Comparison of ENCODE assay signal across 18 cellular contexts in genomic region chr5:173883347-173883924, GRCh38. TPM values are rescaled to one million over a fixed set of nuclear protein-coding genes. Genes with fewer than 3 reads are reported as not detected.
DNase-seq lines count a peak whose midpoint lies in the region; ATAC-seq, FAIRE-seq and TF ChIP-seq lines count a peak whose summit lies in the region.
"Had no signal": no experiment of that assay in that cellular context is flagged by ENCODE, and none has a peak within 500 bp of the region (broad histone marks: within the 10 kb centered on the region; RNA-seq: fewer than 3 reads in every experiment).

No MANE protein-coding gene starts in this region.

- H4K91ac ChIP-seq in H1 (replicated peaks; ENCODE audit: insufficient read length, low read length) (no peak overlapping the region), mesenchymal stem cell (ENCODE audit: low read length) (no peak overlapping the region)

- TF ChIP-seq EP300 in H1 (IDR thresholded peaks at IDR 0.05; ENCODE audit: borderline replicate concordance in 1 of 2, low read depth in 2 of 2, low read length in 2 of 2): no peak

- no peak overlapping the region for H4K5ac ChIP-seq in H1 (ENCODE audit: insufficient read length, low read depth, low read length)

- TF ChIP-seq RAD21 in H1 (IDR thresholded peaks at IDR 0.05 in 1 of 2, conservative IDR thresholded peaks at IDR 0.05 in 1 of 2; ENCODE audit: low read depth in 2 of 2, low read length in 2 of 2): no peak

- H4K8ac ChIP-seq in H1 (ENCODE audit: extremely low read depth, insufficient read depth, low read length) (no peak overlapping the region), mesenchymal stem cell (ENCODE audit: low read length) (no peak overlapping the region)

- H3K4me1 ChIP-seq in H1 (replicated peaks in 1 of 4; ENCODE audit: control insufficient read depth in 3 of 4, insufficient read depth in 4 of 4, low read length in 3 of 4): peaks cover 0 to 2% (median 0%) of the 10 kb centered on the region in 4 experiments; a peak in 2 of 7 replicates
- H3K4me1 ChIP-seq in mesenchymal stem cell (ENCODE audit: control insufficient read depth, insufficient read depth, low read depth, low read length): peaks cover 2% of the 10 kb centered on the region

- no peak overlapping the region for H3K4me3 Mint-ChIP-seq in activated naive CD8-positive, alpha-beta T cell treated with anti-CD3 and anti-CD28 coated beads, Interleukin-2, amount 10 ng/mL, durations not matched to agents 7 days and 5 days
- no peak overlapping the region for H3K4me3 Mint-ChIP-seq in activated naive CD8-positive, alpha-beta T cell treated with anti-CD3 and anti-CD28 coated beads for 36 hours
- H3K4me3 Mint-ChIP-seq in activated CD8-positive, alpha-beta T cell treated with anti-CD3 and anti-CD28 coated beads, Interleukin-2, amount 10 ng/mL, durations not matched to agents 7 days and 5 days: no peak overlapping the region
- no peak overlapping the region for H3K4me3 Mint-ChIP-seq in activated T-helper 1 cell treated with anti-CD3 and anti-CD28 coated beads, Interleukin-12 subunit alpha, Interleukin-12 subunit beta, Interleukin-2, Interleukin-4 antibody, amounts not matched to agents 30 ng/mL and 10 ng/mL and 1 ng/mL, durations not matched to agents 14 hours and 24 hours and 36 hours
- H3K4me3 Mint-ChIP-seq: CD8-positive, alpha-beta T cell had no signal

- H2BK15ac ChIP-seq in H1 (ENCODE audit: low read length) (no peak overlapping the region), mesenchymal stem cell (ENCODE audit: low read depth, poor library complexity, severe bottlenecking) (no peak overlapping the region)

- peaks cover 0 to 2% of the 10 kb centered on the region in 2 experiments; a peak in 1 of 4 replicates for H3K9me3 ChIP-seq in H1 (ENCODE audit: insufficient read depth in 2 of 2, low read depth in 1 of 2, low read length in 1 of 2)
- peaks cover 4% of the 10 kb centered on the region for H3K9me3 ChIP-seq in mesenchymal stem cell (ENCODE audit: control insufficient read depth, low read length)
- H3K9me3 ChIP-seq: BLaER1, Peyer's patch had no signal

- WGBS in H1 (ENCODE audit: extremely low coverage in 1 of 2, insufficient coverage in 1 of 2, insufficient read length in 1 of 2, insufficient replicate concordance in 2 of 2, low coverage in 1 of 2, low lambda C conversion rate in 2 of 2, missing lambda C conversion rate in 1 of 2), 2 experiments: 93% methylated on average over 3 of the region's 3 CpGs; no CpG with 5 or more reads in 1 of the 2 experiments
- 77% methylated on average over 3 of the region's 3 CpGs for WGBS in mesenchymal stem cell

- H2BK12ac ChIP-seq in H1 (ENCODE audit: low read depth, low read length) (no peak overlapping the region), mesenchymal stem cell (ENCODE audit: low read length in 2 of 2) (no peak overlapping the region)

- H3K36me3 ChIP-seq in H1 (ENCODE audit: control insufficient read depth in 2 of 4, insufficient read depth in 4 of 4, low read length in 3 of 4) (no peaks in the 10 kb centered on the region), mesenchymal stem cell (ENCODE audit: control insufficient read depth in 1 of 2, insufficient read depth in 2 of 2, low read depth in 1 of 2, low read length in 2 of 2) (no peaks in the 10 kb centered on the region)
- H3K36me3 ChIP-seq: BLaER1, Peyer's patch had no signal

- H3K27ac ChIP-seq in H1 (ENCODE audit: low read depth, low read length): no peak overlapping the region
- H3K27ac ChIP-seq in mesenchymal stem cell (ENCODE audit: low read length, poor library complexity, severe bottlenecking): no peak overlapping the region
- H3K27ac ChIP-seq: BLaER1 had no signal

- H3K27me3 Mint-ChIP-seq in activated naive CD8-positive, alpha-beta T cell treated with anti-CD3 and anti-CD28 coated beads, Interleukin-2, amount 10 ng/mL, durations not matched to agents 7 days and 5 days: no peaks in the 10 kb centered on the region
- H3K27me3 Mint-ChIP-seq in activated naive CD8-positive, alpha-beta T cell treated with anti-CD3 and anti-CD28 coated beads for 36 hours: no peaks in the 10 kb centered on the region
- H3K27me3 Mint-ChIP-seq in activated CD8-positive, alpha-beta T cell treated with anti-CD3 and anti-CD28 coated beads, Interleukin-2, amount 10 ng/mL, durations not matched to agents 7 days and 5 days (ENCODE audit: low read depth): no peaks in the 10 kb centered on the region
- H3K27me3 Mint-ChIP-seq in activated T-helper 1 cell treated with anti-CD3 and anti-CD28 coated beads, Interleukin-12 subunit alpha, Interleukin-12 subunit beta, Interleukin-2, Interleukin-4 antibody, amounts not matched to agents 30 ng/mL and 10 ng/mL and 1 ng/mL, durations not matched to agents 14 hours and 24 hours and 36 hours (ENCODE audit: insufficient read depth): no peaks in the 10 kb centered on the region

- H3K79me2 ChIP-seq in H1 (ENCODE audit: control insufficient read depth in 1 of 2, insufficient read depth in 2 of 2, low read length in 2 of 2): no peaks in the 10 kb centered on the region

- no peaks in the 10 kb centered on the region for H4K20me1 ChIP-seq in H1 (replicated peaks in 1 of 2; ENCODE audit: control insufficient read depth in 1 of 2, insufficient read depth in 2 of 2, low read length in 2 of 2)
- H4K20me1 ChIP-seq: BLaER1 had no signal

- TF ChIP-seq CTCF in H1 (IDR thresholded peaks at IDR 0.05; ENCODE audit: control extremely low read depth in 1 of 3, insufficient read depth in 1 of 3, low read depth in 1 of 3, low read length in 3 of 3): no peak

- H3K18ac ChIP-seq in H1 (ENCODE audit: extremely low read depth, low read length): no peak overlapping the region
- peak overlapping the region in 1 of 2 experiments; percentile 55 for H3K18ac ChIP-seq in mesenchymal stem cell (ENCODE audit: low read depth in 1 of 2, low read length in 2 of 2)

- no peak for ATAC-seq in activated naive CD8-positive, alpha-beta T cell treated with anti-CD3 and anti-CD28 coated beads, Interleukin-2, amount 10 ng/mL, durations not matched to agents 7 days and 5 days (ENCODE audit: low read depth)
- no peak for ATAC-seq in activated CD8-positive, alpha-beta T cell treated with anti-CD3 and anti-CD28 coated beads, Interleukin-2, amount 10 ng/mL, durations not matched to agents 7 days and 5 days
- ATAC-seq: CD8-positive, alpha-beta T cell; K562 had no signal

- no peak overlapping the region for H3K23ac ChIP-seq in H1 (ENCODE audit: insufficient read length)
- H3K23ac ChIP-seq in mesenchymal stem cell (ENCODE audit: low read length in 2 of 2): no peak overlapping the region

- H3K4me3 ChIP-seq in H1 (ENCODE audit: extremely low read depth in 1 of 4, insufficient read depth in 2 of 4, low read depth in 3 of 4, low read length in 4 of 4) (no peak overlapping the region), mesenchymal stem cell (ENCODE audit: insufficient read depth in 1 of 2, low read depth in 1 of 2, low read length in 2 of 2) (no peak overlapping the region)
- H3K4me3 ChIP-seq: BLaER1, K562, Peyer's patch had no signal

- no peak for FAIRE-seq in H1 (lab: Jason Lieb, UNC)
- FAIRE-seq: D721Med, K562 had no signal

- 0 out of 2 replicates have a peak overlapping the region, but pooled peaks have one; percentile 26 for H2BK20ac ChIP-seq in H1 (ENCODE audit: low read length)

- no peak overlapping the region for H3K4ac ChIP-seq in H1 (replicated peaks; ENCODE audit: insufficient read length, low read depth, low read length)
- peak overlapping the region; percentile 3 to 57 for H3K4ac ChIP-seq in mesenchymal stem cell (ENCODE audit: low read depth in 1 of 2, low read length in 2 of 2)

- intact Hi-C loops in activated T-helper 1 cell treated with anti-CD3 and anti-CD28 coated beads, Interleukin-12 subunit alpha, Interleukin-12 subunit beta, Interleukin-2, Interleukin-4 antibody, amounts not matched to agents 30 ng/mL and 10 ng/mL and 1 ng/mL, durations not matched to agents 14 hours and 24 hours and 36 hours (cut with micrococcal nuclease): loop anchor here (10.0 kb wide), 2 partner anchors 739 to 1109 kb away; partner anchors contain the start of genes BNIP1 and DUSP1

- H3K14ac ChIP-seq in H1 (ENCODE audit: insufficient read length) (no peak overlapping the region), mesenchymal stem cell (ENCODE audit: low read length in 2 of 2) (no peak overlapping the region)

- no peak overlapping the region for H2BK5ac ChIP-seq in H1 (ENCODE audit: low read depth, low read length)
- no peak overlapping the region for H2BK5ac ChIP-seq in mesenchymal stem cell (ENCODE audit: low read depth, low read length, poor library complexity, severe bottlenecking)

- H2AK5ac ChIP-seq in H1 (ENCODE audit: low read depth, low read length) (no peak overlapping the region), mesenchymal stem cell (ENCODE audit: low read length, severe bottlenecking) (no peak overlapping the region)

- POLR2A ChIA-PET in activated naive CD8-positive, alpha-beta T cell treated with anti-CD3 and anti-CD28 coated beads, Interleukin-2, amount 10 ng/mL, durations not matched to agents 7 days and 5 days (lab: Charles Lee): no interaction called here
- POLR2A ChIA-PET in H1 (lab: Charles Lee; ENCODE audit: partially characterized antibody): interaction anchor here (0.8 kb wide), 1 partner anchor 9 kb away, joined by 3 read pairs; no protein-coding TSS in a partner anchor
- POLR2A ChIA-PET in activated CD8-positive, alpha-beta T cell treated with anti-CD3 and anti-CD28 coated beads, Interleukin-2, amount 10 ng/mL, durations not matched to agents 7 days and 5 days (lab: Charles Lee): interaction anchor here (1.0 kb wide), 1 partner anchor 35 kb away, joined by 3 read pairs; no protein-coding TSS in a partner anchor

- H2BK120ac ChIP-seq in H1 (replicated peaks; ENCODE audit: low read depth, low read length) (no peak overlapping the region), mesenchymal stem cell (ENCODE audit: low read depth, low read length) (no peak overlapping the region)

- H3K79me1 ChIP-seq in H1 (ENCODE audit: low read depth, low read length): no peaks in the 10 kb centered on the region
- no peaks in the 10 kb centered on the region for H3K79me1 ChIP-seq in mesenchymal stem cell (replicated peaks; ENCODE audit: low read length, poor library complexity, severe bottlenecking)

- H2AFZ ChIP-seq in H1 (ENCODE audit: low read length) (peak overlapping the region; percentile 9; the same call in 1 of the 2 replicates), mesenchymal stem cell (ENCODE audit: low read depth, low read length) (no peak overlapping the region)

- H3K27ac Mint-ChIP-seq in activated naive CD8-positive, alpha-beta T cell treated with anti-CD3 and anti-CD28 coated beads, Interleukin-2, amount 10 ng/mL, durations not matched to agents 7 days and 5 days: peak overlapping the region; percentile 7
- no peak overlapping the region for H3K27ac Mint-ChIP-seq in activated naive CD8-positive, alpha-beta T cell treated with anti-CD3 and anti-CD28 coated beads for 36 hours
- no peak overlapping the region for H3K27ac Mint-ChIP-seq in activated CD8-positive, alpha-beta T cell treated with anti-CD3 and anti-CD28 coated beads, Interleukin-2, amount 10 ng/mL, durations not matched to agents 7 days and 5 days
- H3K27ac Mint-ChIP-seq in activated T-helper 1 cell treated with anti-CD3 and anti-CD28 coated beads, Interleukin-12 subunit alpha, Interleukin-12 subunit beta, Interleukin-2, Interleukin-4 antibody, amounts not matched to agents 30 ng/mL and 10 ng/mL and 1 ng/mL, durations not matched to agents 14 hours and 24 hours and 36 hours: no peak overlapping the region
- H3K27ac Mint-ChIP-seq: CD8-positive, alpha-beta T cell had no signal

- peaks cover 11% of the 10 kb centered on the region for H3K36me3 Mint-ChIP-seq in activated naive CD8-positive, alpha-beta T cell treated with anti-CD3 and anti-CD28 coated beads, Interleukin-2, amount 10 ng/mL, durations not matched to agents 7 days and 5 days
- peaks cover 19% of the 10 kb centered on the region for H3K36me3 Mint-ChIP-seq in activated naive CD8-positive, alpha-beta T cell treated with anti-CD3 and anti-CD28 coated beads for 36 hours
- H3K36me3 Mint-ChIP-seq in activated CD8-positive, alpha-beta T cell treated with anti-CD3 and anti-CD28 coated beads, Interleukin-2, amount 10 ng/mL, durations not matched to agents 7 days and 5 days (ENCODE audit: low read depth): peaks cover 20% of the 10 kb centered on the region
- H3K36me3 Mint-ChIP-seq in activated T-helper 1 cell treated with anti-CD3 and anti-CD28 coated beads, Interleukin-12 subunit alpha, Interleukin-12 subunit beta, Interleukin-2, Interleukin-4 antibody, amounts not matched to agents 30 ng/mL and 10 ng/mL and 1 ng/mL, durations not matched to agents 14 hours and 24 hours and 36 hours (ENCODE audit: low read depth): peaks cover 13% of the 10 kb centered on the region

- no peaks in the 10 kb centered on the region for H3K27me3 ChIP-seq in H1 (replicated peaks in 1 of 4; ENCODE audit: control insufficient read depth in 3 of 4, extremely low read depth in 1 of 4, insufficient read depth in 3 of 4, low read length in 3 of 4)
- no peaks in the 10 kb centered on the region for H3K27me3 ChIP-seq in mesenchymal stem cell (ENCODE audit: control insufficient read depth in 1 of 2, insufficient read depth in 1 of 2, low read length in 2 of 2)
- H3K27me3 ChIP-seq: Peyer's patch had no signal

- H3K4me2 ChIP-seq in H1 (ENCODE audit: insufficient read depth in 1 of 2, low read depth in 2 of 2, low read length in 2 of 2): no peak overlapping the region
- no peak overlapping the region for H3K4me2 ChIP-seq in mesenchymal stem cell (ENCODE audit: low read length, poor library complexity, severe bottlenecking)
- H3K4me2 ChIP-seq: BLaER1 had no signal

- CTCF ChIA-PET in H1 (lab: Charles Lee; ENCODE audit: partially characterized antibody): interaction anchor here (0.7 to 1.7 kb wide), 4 partner anchors 42 to 311 kb away, joined by 3 to 6 read pairs (median 4); no protein-coding TSS in a partner anchor
- CTCF ChIA-PET in activated CD8-positive, alpha-beta T cell treated with anti-CD3 and anti-CD28 coated beads, Interleukin-2, amount 10 ng/mL, durations not matched to agents 7 days and 5 days (lab: Charles Lee): interaction anchor here (1.6 kb wide), 2 partner anchors 42 to 268 kb away, joined by 6 to 7 read pairs; no protein-coding TSS in a partner anchor

- peaks cover 9% of the 10 kb centered on the region for H3K9me3 Mint-ChIP-seq in activated naive CD8-positive, alpha-beta T cell treated with anti-CD3 and anti-CD28 coated beads, Interleukin-2, amount 10 ng/mL, durations not matched to agents 7 days and 5 days
- peaks cover 15% of the 10 kb centered on the region for H3K9me3 Mint-ChIP-seq in activated naive CD8-positive, alpha-beta T cell treated with anti-CD3 and anti-CD28 coated beads for 36 hours
- H3K9me3 Mint-ChIP-seq in activated CD8-positive, alpha-beta T cell treated with anti-CD3 and anti-CD28 coated beads, Interleukin-2, amount 10 ng/mL, durations not matched to agents 7 days and 5 days (ENCODE audit: insufficient read depth): peaks cover 15% of the 10 kb centered on the region
- peaks cover 25% of the 10 kb centered on the region for H3K9me3 Mint-ChIP-seq in activated T-helper 1 cell treated with anti-CD3 and anti-CD28 coated beads, Interleukin-12 subunit alpha, Interleukin-12 subunit beta, Interleukin-2, Interleukin-4 antibody, amounts not matched to agents 30 ng/mL and 10 ng/mL and 1 ng/mL, durations not matched to agents 14 hours and 24 hours and 36 hours
- H3K9me3 Mint-ChIP-seq: CD8-positive, alpha-beta T cell had no signal

- no peak for DNase-seq in activated naive CD8-positive, alpha-beta T cell treated with anti-CD3 and anti-CD28 coated beads, Interleukin-2, amount 10 ng/mL, durations not matched to agents 7 days and 5 days
- DNase-seq in activated naive CD8-positive, alpha-beta T cell treated with anti-CD3 and anti-CD28 coated beads for 36 hours: no peak
- DNase-seq in H1 (ENCODE audit: low read depth in 1 of 2, low spot score in 2 of 2): no peak
- DNase-seq in mesenchymal stem cell: no peak
- no peak for DNase-seq in germinal center (ENCODE audit: low spot score)
- no peak for DNase-seq in activated CD8-positive, alpha-beta T cell treated with anti-CD3 and anti-CD28 coated beads, Interleukin-2, amount 10 ng/mL, durations not matched to agents 7 days and 5 days
- DNase-seq in mucosa of gallbladder (ENCODE audit: low spot score): no peak
- no peak for DNase-seq in activated T-helper 1 cell treated with anti-CD3 and anti-CD28 coated beads, Interleukin-12 subunit alpha, Interleukin-12 subunit beta, Interleukin-2, Interleukin-4 antibody, amounts not matched to agents 30 ng/mL and 10 ng/mL and 1 ng/mL, durations not matched to agents 14 hours and 24 hours and 36 hours (ENCODE audit: low spot score)
- DNase-seq: CD8-positive, alpha-beta T cell; DMS79; NCI-H1436; NCI-H2029; NCI-H748 treated with DMSO at 0.1 percent for 48 hours; Peyer's patch; Right ventricle myocardium superior had no signal

- peaks cover 32% of the 10 kb centered on the region for H3K4me1 Mint-ChIP-seq in activated naive CD8-positive, alpha-beta T cell treated with anti-CD3 and anti-CD28 coated beads, Interleukin-2, amount 10 ng/mL, durations not matched to agents 7 days and 5 days
- peaks cover 23% of the 10 kb centered on the region for H3K4me1 Mint-ChIP-seq in activated naive CD8-positive, alpha-beta T cell treated with anti-CD3 and anti-CD28 coated beads for 36 hours
- peaks cover 49% of the 10 kb centered on the region for H3K4me1 Mint-ChIP-seq in activated CD8-positive, alpha-beta T cell treated with anti-CD3 and anti-CD28 coated beads, Interleukin-2, amount 10 ng/mL, durations not matched to agents 7 days and 5 days (ENCODE audit: low read depth)
- peaks cover 53% of the 10 kb centered on the region for H3K4me1 Mint-ChIP-seq in activated T-helper 1 cell treated with anti-CD3 and anti-CD28 coated beads, Interleukin-12 subunit alpha, Interleukin-12 subunit beta, Interleukin-2, Interleukin-4 antibody, amounts not matched to agents 30 ng/mL and 10 ng/mL and 1 ng/mL, durations not matched to agents 14 hours and 24 hours and 36 hours (ENCODE audit: low read depth)

- peaks cover 5% of the 10 kb centered on the region for H3K23me2 ChIP-seq in H1 (ENCODE audit: low read depth, low read length)

- no peak overlapping the region for H3K56ac ChIP-seq in H1 (replicated peaks; ENCODE audit: insufficient read length, low read depth, low read length)

- no peak for TF ChIP-seq POLR2A in H1 (IDR thresholded peaks at IDR 0.05; ENCODE audit: control extremely low read depth in 1 of 2, low read depth in 2 of 2, low read length in 2 of 2)

- H3K9ac ChIP-seq in H1 (replicated peaks in 1 of 4; ENCODE audit: extremely low read depth in 1 of 4, low read depth in 3 of 4, low read length in 3 of 4): no peak overlapping the region
- no peak overlapping the region for H3K9ac ChIP-seq in mesenchymal stem cell (ENCODE audit: low read length)
- H3K9ac ChIP-seq: BLaER1 had no signal

RNA-seq across cellular contexts. Expression of gene CPEB4, which starts 4.7 kb away (rescaled TPM):
- total RNA-seq in activated naive CD8-positive, alpha-beta T cell treated with anti-CD3 and anti-CD28 coated beads, Interleukin-2, amount 10 ng/mL, durations not matched to agents 7 days and 5 days: 10 to 100 TPM; 11.8 to 13.0 TPM
- total RNA-seq in activated naive CD8-positive, alpha-beta T cell treated with anti-CD3 and anti-CD28 coated beads for 36 hours: 1 to 10 TPM; 7.4 to 8.4 TPM
- total RNA-seq in H1 (2021; fragmentation: NEBNext Ultra II Directional; extraction: Animal tissue kit (Norgen Biotek cat#: 25700)): 13.4 and 14.3 TPM in 2 replicates
- 5.7 and 8.4 TPM in 2 replicates for polyA plus RNA-seq in H1 (2011; rRNA removed)
- 5.6 TPM for polyA plus RNA-seq in H1 (2011; cell fraction: cytosol; rRNA removed)
- polyA plus RNA-seq in H1 (2011; cell fraction: nucleus; rRNA removed): 6.6 TPM
- polyA plus RNA-seq in H1 (2012, experiment 1 of 2): 8.2 to 11.1 TPM (median 9.9 TPM) in 4 replicates
- 0.79 TPM for polyA plus RNA-seq in H1 (2012, experiment 2 of 2)
- polyA plus RNA-seq in H1 (2013, experiment 1 of 2): 5.9 TPM
- 4.8 TPM for polyA plus RNA-seq in H1 (2013, experiment 2 of 2)
- 33.2 and 45.1 TPM in 2 replicates for polyA minus RNA-seq in H1 (2011; rRNA and poly(A)+ RNA removed)
- polyA minus RNA-seq in H1 (2011; cell fraction: cytosol; rRNA and poly(A)+ RNA removed): 8.7 TPM
- polyA minus RNA-seq in H1 (2011; cell fraction: nucleus; rRNA and poly(A)+ RNA removed): 22.2 TPM
- 12.8 TPM for polyA plus RNA-seq in mesenchymal stem cell (2013, experiment 1 of 2)
- 12.4 TPM for polyA plus RNA-seq in mesenchymal stem cell (2013, experiment 2 of 2)
- 10 to 100 TPM; 10.5 to 12.3 TPM for total RNA-seq in activated CD8-positive, alpha-beta T cell treated with anti-CD3 and anti-CD28 coated beads, Interleukin-2, amount 10 ng/mL, durations not matched to agents 7 days and 5 days
- total RNA-seq in mucosa of gallbladder: 50.6 TPM
- total RNA-seq in activated T-helper 1 cell treated with anti-CD3 and anti-CD28 coated beads, Interleukin-12 subunit alpha, Interleukin-12 subunit beta, Interleukin-2, Interleukin-4 antibody, amounts not matched to agents 30 ng/mL and 10 ng/mL and 1 ng/mL, durations not matched to agents 14 hours and 24 hours and 36 hours: 9.1 and 14.1 TPM in 2 replicates
